Comparison of ENCODE assay signal across 1 cellular context in genomic region chr9:136655244-136656225, GRCh38.
A peak's percentile ranks its signal among the peaks of the same experiment; 100 is the strongest.
TF ChIP-seq lines count a peak whose summit lies in the region.

No MANE protein-coding gene starts in this region.

TF ChIP-seq in HepG2, 621 proteins besides CTCF, POLR2A, EP300 and RAD21:
- TF ChIP-seq RXRA (CRISPR knock-in tag; IDR thresholded peaks at IDR 0.05): no peak
- TF ChIP-seq ETV5 (CRISPR knock-in tag; IDR thresholded peaks at IDR 0.05; ENCODE audit: borderline replicate concordance): peak; percentile 34; the same call in 1 of the 2 replicates
- no peak for TF ChIP-seq ZNF350 (CRISPR knock-in tag; IDR thresholded peaks at IDR 0.05; ENCODE audit: borderline replicate concordance, low read depth)
- peak; percentile 43; the same call in 1 of the 2 replicates for TF ChIP-seq ZNF687 (CRISPR knock-in tag; IDR thresholded peaks at IDR 0.05)
- peak; percentile 28; the same call in 1 of the 2 replicates for TF ChIP-seq PATZ1 (CRISPR knock-in tag; IDR thresholded peaks at IDR 0.05)
- no peak for TF ChIP-seq SMARCE1 (IDR thresholded peaks at IDR 0.05; ENCODE audit: borderline replicate concordance)
- no peak for TF ChIP-seq ZSCAN22 (CRISPR knock-in tag; IDR thresholded peaks at IDR 0.05)
- no peak for TF ChIP-seq ZSCAN25 (CRISPR knock-in tag; IDR thresholded peaks at IDR 0.05)
